In the genomic region with DNA sequence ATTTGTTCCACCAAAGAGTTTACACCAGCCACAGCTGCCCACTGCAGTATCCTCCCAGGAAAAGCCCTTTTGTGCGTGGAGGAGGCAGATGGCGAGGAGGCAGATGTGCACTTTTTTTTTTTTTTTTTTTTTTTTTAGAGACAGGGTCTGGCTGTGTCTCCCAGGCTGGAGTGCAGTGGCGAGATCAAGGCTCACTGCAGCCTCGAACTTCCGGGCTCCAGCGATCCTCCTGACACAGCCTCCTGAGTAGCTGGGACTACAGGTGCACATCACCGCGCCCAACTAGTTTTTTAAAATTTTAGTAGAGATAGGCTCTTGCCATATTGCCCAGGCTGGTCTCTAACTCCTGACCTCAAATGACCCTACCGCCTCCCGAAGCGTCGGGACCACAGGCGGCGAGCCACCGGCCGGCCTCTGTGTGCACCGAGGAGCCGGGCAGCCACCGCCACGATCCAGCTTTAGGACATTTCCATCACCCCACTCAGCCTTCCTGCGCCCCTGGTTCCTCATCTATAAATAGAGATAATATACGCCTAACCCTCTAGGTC, we compare ENCODE assay signal across 8 cellular contexts. TPM values are rescaled to one million over a fixed set of nuclear protein-coding genes. Genes with fewer than 3 reads are reported as not detected.
DNase-seq lines count a peak whose midpoint lies in the region; TF ChIP-seq lines count a peak whose summit lies in the region.

No MANE protein-coding gene starts in this region.

- H3K9me3 Mint-ChIP-seq in endothelial cell (ENCODE audit: unreplicated experiment): no peaks in the 10 kb centered on the region

- H3K4me3 Mint-ChIP-seq in endothelial cell (ENCODE audit: unreplicated experiment): peak overlapping the region; percentile 92

- DNase-seq in GM12864 (ENCODE audit: low read depth) (no peak), H7 (no peak), NCI-H2171 treated with DMSO at 0.1 percent for 48 hours (lab: John Stamatoyannopoulos, UW) (peak; percentile 67), endothelial cell (ENCODE audit: low spot score) (no peak), NOMO-1 treated with DMSO at 0.1 percent for 48 hours (lab: John Stamatoyannopoulos, UW; ENCODE audit: unreplicated experiment) (no peak), NCI-H1930 (lab: John Stamatoyannopoulos, UW) (no peak), GM19238 (ENCODE audit: insufficient read length, low spot score) (no peak)

- H3K4me3 ChIP-seq in GM12864 (ENCODE audit: low read depth, low read length): peak overlapping the region; percentile 79
- peak overlapping the region; percentile 92 for H3K4me3 ChIP-seq in H7 (ENCODE audit: insufficient read depth, low read depth, low read length)
- H3K4me3 ChIP-seq in neutrophil (ENCODE audit: low read depth in 1 of 2, low read length in 1 of 2): peak overlapping the region; percentile 82 to 87

- H3K27me3 Mint-ChIP-seq in endothelial cell (ENCODE audit: unreplicated experiment): no peaks in the 10 kb centered on the region

- peaks cover 14 to 18% of the 10 kb centered on the region in 2 experiments for H3K4me1 ChIP-seq in neutrophil (ENCODE audit: control insufficient read depth in 1 of 2, insufficient read depth in 1 of 2, low read depth in 1 of 2, low read length in 1 of 2)

- peaks cover 2% of the 10 kb centered on the region for H3K27me3 ChIP-seq in H7 (ENCODE audit: control insufficient read depth, insufficient read depth, low read length)
- H3K27me3 ChIP-seq in neutrophil: peaks cover 21% of the 10 kb centered on the region

- peaks cover 5% of the 10 kb centered on the region for H3K36me3 ChIP-seq in H7 (replicated peaks; ENCODE audit: control insufficient read depth, insufficient read depth, low read length)
- no peaks in the 10 kb centered on the region for H3K36me3 ChIP-seq in neutrophil

- no peaks in the 10 kb centered on the region for H3K9me3 ChIP-seq in neutrophil

- peak overlapping the region; percentile 74 for H3K27ac ChIP-seq in neutrophil

- H3K27ac Mint-ChIP-seq in endothelial cell (ENCODE audit: unreplicated experiment): no peak overlapping the region

- H3K4me1 Mint-ChIP-seq in endothelial cell (ENCODE audit: unreplicated experiment): peaks cover 3% of the 10 kb centered on the region

- H3K36me3 Mint-ChIP-seq in endothelial cell (ENCODE audit: low read depth, unreplicated experiment): peaks cover 7% of the 10 kb centered on the region

- TF ChIP-seq CTCF in GM12864 (IDR thresholded peaks at IDR 0.05; ENCODE audit: low read depth, low read length, missing control alignments) (no peak), endothelial cell (IDR thresholded peaks at IDR 0.05; ENCODE audit: unreplicated experiment) (no peak), neutrophil (IDR thresholded peaks at IDR 0.05) (no peak)

RNA-seq across cellular contexts. Expression of gene PDCD5, which starts 0.6 kb away (rescaled TPM):
- total RNA-seq in H7 (2014; rRNA removed; shearing (Covaris generic)): 73.7 and 105 TPM in 2 replicates
- 77.1 TPM for total RNA-seq in endothelial cell (ENCODE audit: unreplicated experiment)
